Comparison of ENCODE assay signal across 24 cellular contexts in the genomic region with DNA sequence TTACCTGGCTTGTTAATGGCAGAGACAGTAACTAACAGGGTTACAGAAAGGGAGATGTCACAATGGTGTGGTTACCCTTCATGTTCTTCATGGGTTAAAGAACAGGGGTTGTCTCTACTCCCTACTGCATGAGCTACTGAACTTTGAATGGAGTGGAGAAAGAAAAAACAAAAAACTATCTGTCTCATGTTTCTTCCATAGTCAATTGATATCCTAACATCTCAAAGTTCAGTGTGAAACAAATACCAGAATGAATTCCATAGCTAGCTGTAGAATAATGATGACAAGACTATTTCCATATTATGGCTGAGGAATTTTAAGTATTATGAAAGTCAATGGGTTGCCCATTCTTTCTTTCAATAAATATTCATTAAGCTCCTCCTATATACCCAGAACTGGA.
"Had no signal": no experiment of that assay in that cellular context is flagged by ENCODE, and none has a peak within 500 bp of the region (broad histone marks: within the 10 kb centered on the region; RNA-seq: fewer than 3 reads in every experiment).

No MANE protein-coding gene starts in this region.

- H3K9me3 ChIP-seq: ascending aorta, body of pancreas had no signal

- H3K4me3 ChIP-seq: ascending aorta, body of pancreas had no signal

- FAIRE-seq: bronchial epithelial cell had no signal

- H3K27ac ChIP-seq: ascending aorta, body of pancreas, WERI-Rb-1 had no signal

- DNase-seq: activated CD4-positive, alpha-beta T cell treated with anti-CD3 and anti-CD28 coated beads for 4 hours; activated CD4-positive, alpha-beta T cell treated with anti-CD3 and anti-CD28 coated beads, Interleukin-2, amount 50 U/mL, for 4 hours; activated CD8-positive, alpha-beta memory T cell treated with anti-CD3 and anti-CD28 coated beads, Interleukin-2, amount 50 U/mL, for 48 hours; activated CD8-positive, alpha-beta T cell treated with anti-CD3 and anti-CD28 coated beads, Interleukin-2, amount 10 ng/mL, durations not matched to agents 7 days and 5 days; activated gamma-delta T cell; activated naive CD4-positive, alpha-beta T cell treated with anti-CD3 and anti-CD28 coated beads for 36 hours; activated naive CD8-positive, alpha-beta T cell treated with anti-CD3 and anti-CD28 coated beads for 36 hours; activated T-cell treated with anti-CD3 and anti-CD28 coated beads, Interleukin-2, amount 50 U/mL, for 1 hour; amniotic stem cell; body of pancreas; KG1; NCI-H1092; NCI-H1417; NCI-H1930; NCI-H2171; NCI-H226; NCI-H510A; NCI-H526 treated with DMSO at 0.1 percent for 48 hours; NCI-H82; SIG-M5; WERI-Rb-1 had no signal

- H3K36me3 ChIP-seq: ascending aorta, WERI-Rb-1 had no signal

- H3K4me1 ChIP-seq: ascending aorta had no signal

- H3K4me3 Mint-ChIP-seq: activated CD8-positive, alpha-beta T cell treated with anti-CD3 and anti-CD28 coated beads, Interleukin-2, amount 10 ng/mL, durations not matched to agents 7 days and 5 days; activated naive CD4-positive, alpha-beta T cell treated with anti-CD3 and anti-CD28 coated beads for 36 hours; activated naive CD8-positive, alpha-beta T cell treated with anti-CD3 and anti-CD28 coated beads for 36 hours; activated T-helper 1 cell treated with anti-CD3 and anti-CD28 coated beads, Interleukin-12 subunit alpha, Interleukin-12 subunit beta, Interleukin-2, Interleukin-4 antibody, amounts not matched to agents 30 ng/mL and 10 ng/mL and 1 ng/mL, durations not matched to agents 14 hours and 24 hours and 36 hours had no signal

- H3K27me3 Mint-ChIP-seq: activated naive CD8-positive, alpha-beta T cell treated with anti-CD3 and anti-CD28 coated beads for 36 hours had no signal

- H3K27ac Mint-ChIP-seq: activated naive CD4-positive, alpha-beta T cell treated with anti-CD3 and anti-CD28 coated beads for 36 hours; activated naive CD8-positive, alpha-beta T cell treated with anti-CD3 and anti-CD28 coated beads for 36 hours had no signal

- H3K27me3 ChIP-seq: ascending aorta, body of pancreas had no signal

- ATAC-seq: activated CD8-positive, alpha-beta T cell treated with anti-CD3 and anti-CD28 coated beads, Interleukin-2, amount 10 ng/mL, durations not matched to agents 7 days and 5 days; body of pancreas had no signal
